In the genomic region with DNA sequence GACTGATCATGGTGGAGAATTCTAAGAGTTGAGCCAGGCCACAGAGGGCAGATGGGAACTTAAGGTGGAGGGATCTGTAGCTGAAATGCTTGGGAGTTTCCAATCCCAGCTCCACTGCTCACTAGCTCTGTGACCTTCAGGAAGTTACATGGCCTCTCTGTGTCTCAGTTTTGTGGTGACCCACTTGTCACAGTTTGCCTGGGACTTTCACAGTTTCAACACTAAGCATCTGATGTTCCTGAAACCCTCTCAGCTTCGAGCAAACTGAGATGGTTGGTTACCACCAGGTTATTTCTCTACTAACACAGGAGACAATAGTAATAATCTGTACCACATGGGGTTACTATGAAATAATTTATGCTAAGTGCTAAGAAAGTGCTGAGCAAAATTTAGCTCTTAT, we compare ENCODE assay signal across 30 cellular contexts.
"Had no signal": no experiment of that assay in that cellular context is flagged by ENCODE, and none has a peak within 500 bp of the region (broad histone marks: within the 10 kb centered on the region; RNA-seq: fewer than 3 reads in every experiment).

No MANE protein-coding gene starts in this region.

- H3K4me1 ChIP-seq: adrenal gland, ascending aorta, body of pancreas, breast epithelium had no signal

- H3K9me3 ChIP-seq: adrenal gland, ascending aorta, body of pancreas, breast epithelium had no signal

- DNase-seq: activated effector memory CD4-positive, alpha-beta T cell treated with anti-CD3 and anti-CD28 coated beads, Interleukin-2, amount 50 U/mL, for 16 hours; activated effector memory CD4-positive, alpha-beta T cell treated with Interleukin-2 at 50 U/mL for 16 hours; activated gamma-delta T cell; activated gamma-delta T cell treated with Interleukin-2 at 50 U/mL for 16 hours; activated naive CD4-positive, alpha-beta T cell; activated naive CD4-positive, alpha-beta T cell treated with anti-CD3 and anti-CD28 coated beads for 36 hours; activated naive CD4-positive, alpha-beta T cell treated with anti-CD3 and anti-CD28 coated beads, Interleukin-2, amount 10 ng/mL, durations not matched to agents 7 days and 5 days; activated naive CD4-positive, alpha-beta T cell treated with anti-CD3 and anti-CD28 coated beads, Interleukin-2, amount 50 U/mL, for 16 hours; activated naive CD4-positive, alpha-beta T cell treated with Interleukin-2 at 50 U/mL for 16 hours; activated naive CD8-positive, alpha-beta T cell treated with anti-CD3 and anti-CD28 coated beads for 36 hours; activated naive CD8-positive, alpha-beta T cell treated with anti-CD3 and anti-CD28 coated beads, Interleukin-2, amount 10 ng/mL, durations not matched to agents 7 days and 5 days; activated naive CD8-positive, alpha-beta T cell treated with anti-CD3 and anti-CD28 coated beads, Interleukin-2, amount 50 U/mL, for 24 hours; activated T-cell treated with anti-CD3 and anti-CD28 coated beads, Interleukin-2, amount 50 U/mL, for 4 hours; activated T-cell treated with anti-CD3 and anti-CD28 coated beads, Interleukin-2, amount 50 U/mL, for 48 hours; activated T-cell treated with anti-CD3 and anti-CD28 coated beads, Interleukin-2, amount 50 U/mL, for 72 hours; adrenal gland; amniotic stem cell; amygdala; anterior cingulate cortex; aorta; body of pancreas; brain microvascular endothelial cell; caudate nucleus; central memory CD4-positive, alpha-beta T cell; cerebellar nuclear complex had no signal

- H3K36me3 ChIP-seq: adrenal gland, ascending aorta, brain microvascular endothelial cell, breast epithelium, cardiac muscle cell had no signal

- H3K27ac ChIP-seq: adrenal gland, ascending aorta, body of pancreas, brain microvascular endothelial cell, breast epithelium, cardiac muscle cell had no signal

- H3K27me3 ChIP-seq: adrenal gland, ascending aorta, body of pancreas, brain microvascular endothelial cell, cardiac muscle cell had no signal

- H3K4me3 ChIP-seq: adrenal gland, ascending aorta, body of pancreas, breast epithelium, cardiac muscle cell had no signal

- ATAC-seq: activated naive CD4-positive, alpha-beta T cell treated with anti-CD3 and anti-CD28 coated beads, Interleukin-2, amount 50 U/mL, for 72 hours; activated naive CD8-positive, alpha-beta T cell treated with anti-CD3 and anti-CD28 coated beads, Interleukin-2, amount 50 U/mL, for 24 hours; activated T-cell treated with anti-CD3 and anti-CD28 coated beads, Interleukin-2, amount 50 U/mL, for 4 hours; activated T-cell treated with anti-CD3 and anti-CD28 coated beads, Interleukin-2, amount 50 U/mL, for 72 hours; activated T-helper 17 cell treated with anti-CD3 and anti-CD28 coated beads, Interleukin-2, amount 50 U/mL, for 72 hours; body of pancreas had no signal
